20 cellular contexts compared by ENCODE assay signal in genomic region chr1:231508497-231508896, GRCh38. TPM values are rescaled to one million over a fixed set of nuclear protein-coding genes. Genes with fewer than 3 reads are reported as not detected.
DNase-seq lines count a peak whose midpoint lies in the region; ATAC-seq, FAIRE-seq and TF ChIP-seq lines count a peak whose summit lies in the region.
"Had no signal": no experiment of that assay in that cellular context is flagged by ENCODE, and none has a peak within 500 bp of the region (broad histone marks: within the 10 kb centered on the region; RNA-seq: fewer than 3 reads in every experiment).

No MANE protein-coding gene starts in this region.

- no peaks in the 10 kb centered on the region for H4K20me1 ChIP-seq in astrocyte (ENCODE audit: insufficient read depth, low read length)
- H4K20me1 ChIP-seq in smooth muscle cell (ENCODE audit: low read depth), result no peaks in the 10 kb centered on the region
- H4K20me1 ChIP-seq in mammary epithelial cell (ENCODE audit: insufficient read depth, low read length), result no peaks in the 10 kb centered on the region

- H3K36me3 ChIP-seq in HUES48 (ENCODE audit: control insufficient read depth, insufficient read depth, low read length) (no peaks in the 10 kb centered on the region), astrocyte (ENCODE audit: insufficient read depth, low read length) (no peaks in the 10 kb centered on the region), smooth muscle cell (ENCODE audit: low read depth) (no peaks in the 10 kb centered on the region), mammary epithelial cell (ENCODE audit: insufficient read depth, low read length) (no peaks in the 10 kb centered on the region)
- H3K36me3 ChIP-seq: esophagus muscularis mucosa, HAP-1, heart right ventricle, right lobe of liver, thoracic aorta had no signal

- H3K9me3 ChIP-seq in HUES48 (ENCODE audit: control insufficient read depth, insufficient read depth, low read length) (no peaks in the 10 kb centered on the region), astrocyte (ENCODE audit: insufficient read depth, low read depth, low read length) (no peaks in the 10 kb centered on the region), smooth muscle cell (replicated peaks; ENCODE audit: low read depth) (no peaks in the 10 kb centered on the region), right cardiac atrium (ENCODE audit: control insufficient read depth, low read length) (no peaks in the 10 kb centered on the region), mammary epithelial cell (replicated peaks; ENCODE audit: insufficient read depth, low read length) (no peaks in the 10 kb centered on the region)
- H3K9me3 ChIP-seq: esophagus muscularis mucosa, HAP-1, heart right ventricle, right lobe of liver, thoracic aorta had no signal

- intact Hi-C loops in right cardiac atrium (cut with DNase I) (no loop called here), mammary epithelial cell (cut with micrococcal nuclease) (no loop called here)

- H2AFZ ChIP-seq in astrocyte (ENCODE audit: low read depth, low read length) (no peak overlapping the region), smooth muscle cell (ENCODE audit: low read depth) (peak overlapping the region; percentile 74), mammary epithelial cell (ENCODE audit: low read depth, low read length) (no peak overlapping the region)

- FAIRE-seq in astrocyte (lab: Jason Lieb, UNC), result no peak
- FAIRE-seq: HTR-8/SVneo had no signal

- DNase-seq in astrocyte (ENCODE audit: low read depth), result no peak
- DNase-seq in kidney tubule cell (ENCODE audit: low spot score), result peak; percentile 10
- DNase-seq in smooth muscle cell (lab: John Stamatoyannopoulos, UW; ENCODE audit: unreplicated experiment), result no peak
- no peak for DNase-seq in activated naive CD4-positive, alpha-beta T cell treated with anti-CD3 and anti-CD28 coated beads, Interleukin-2, amount 50 U/mL, for 16 hours
- DNase-seq in activated gamma-delta T cell (lab: John Stamatoyannopoulos, UW), result no peak
- DNase-seq in right cardiac atrium, result no peak
- DNase-seq in mammary epithelial cell, result no peak
- DNase-seq: CD8-positive, alpha-beta memory T cell; DMS79 treated with DMSO at 0.1 percent for 48 hours; effector memory CD8-positive, alpha-beta T cell; heart right ventricle; NCI-H1105; NCI-H524 treated with DMSO at 0.1 percent for 48 hours; right lobe of liver had no signal

- H3K27me3 ChIP-seq in HUES48 (ENCODE audit: control insufficient read depth, insufficient read depth, low read length) (no peaks in the 10 kb centered on the region), astrocyte (ENCODE audit: insufficient read depth, low read length) (no peaks in the 10 kb centered on the region), smooth muscle cell (ENCODE audit: low read depth) (no peaks in the 10 kb centered on the region), right cardiac atrium (ENCODE audit: control insufficient read depth, insufficient read depth) (no peaks in the 10 kb centered on the region), mammary epithelial cell (ENCODE audit: insufficient read depth, low read length) (no peaks in the 10 kb centered on the region)
- H3K27me3 ChIP-seq: esophagus muscularis mucosa, heart right ventricle, right lobe of liver had no signal

- dilution Hi-C loops in mammary epithelial cell (cut with HindIII; ENCODE audit: low sequenced_read_pairs), result no loop called here

- no peak for ATAC-seq in right cardiac atrium
- ATAC-seq: effector memory CD8-positive, alpha-beta T cell had no signal

- H3K27ac Mint-ChIP-seq in astrocyte (ENCODE audit: unreplicated experiment), result peak overlapping the region; percentile 82
- H3K27ac Mint-ChIP-seq: activated naive CD8-positive, alpha-beta T cell; CD8-positive, alpha-beta memory T cell; effector memory CD8-positive, alpha-beta T cell had no signal

- TF ChIP-seq CTCF in astrocyte (IDR thresholded peaks at IDR 0.05; ENCODE audit: insufficient read depth, low read depth, low read length) (no peak), smooth muscle cell (IDR thresholded peaks at IDR 0.05; ENCODE audit: borderline replicate concordance, insufficient read depth, poor library complexity, severe bottlenecking) (no peak), mammary epithelial cell (conservative IDR thresholded peaks at IDR 0.05 in 1 of 2, IDR thresholded peaks at IDR 0.05 in 1 of 2; ENCODE audit: extremely low read depth in 1 of 2, insufficient read depth in 1 of 2, low read depth in 1 of 2, low read length in 2 of 2) (no peak)

- H3K4me3 ChIP-seq in HUES48 (ENCODE audit: low read depth, low read length) (no peak overlapping the region), astrocyte (ENCODE audit: insufficient read depth, low read depth, low read length) (no peak overlapping the region), smooth muscle cell (no peak overlapping the region), right cardiac atrium (ENCODE audit: low read length) (no peak overlapping the region), mammary epithelial cell (replicated peaks in 1 of 3; ENCODE audit: insufficient read depth in 1 of 3, low read depth in 2 of 3, low read length in 3 of 3) (no peak overlapping the region)
- H3K4me3 ChIP-seq: esophagus muscularis mucosa, HAP-1, heart right ventricle, right lobe of liver, thoracic aorta had no signal

- no peaks in the 10 kb centered on the region for H3K79me2 ChIP-seq in astrocyte (ENCODE audit: insufficient read depth, low read length)
- no peaks in the 10 kb centered on the region for H3K79me2 ChIP-seq in smooth muscle cell (ENCODE audit: low read depth)
- H3K79me2 ChIP-seq in mammary epithelial cell (ENCODE audit: insufficient read depth, low read length), result no peaks in the 10 kb centered on the region

- no peaks in the 10 kb centered on the region for H3K27me3 Mint-ChIP-seq in astrocyte (ENCODE audit: low read depth, unreplicated experiment)

- CTCF ChIA-PET in mammary epithelial cell (lab: Charles Lee; ENCODE audit: low non-redundant PET), result no interaction called here

- in situ Hi-C loops in mammary epithelial cell (cut with MboI; ENCODE audit: low sequenced_read_pairs in 2 of 2), result no loop called here

- peak overlapping the region; percentile 45 for H3K27ac ChIP-seq in HUES48 (ENCODE audit: low read depth, low read length)
- no peak overlapping the region for H3K27ac ChIP-seq in astrocyte (ENCODE audit: low read depth, low read length)
- H3K27ac ChIP-seq in smooth muscle cell (ENCODE audit: low read depth), result peak overlapping the region; percentile 79
- H3K27ac ChIP-seq in right cardiac atrium (ENCODE audit: low read length), result no peak overlapping the region
- H3K27ac ChIP-seq in mammary epithelial cell (ENCODE audit: insufficient read depth, low read depth, low read length), result no peak overlapping the region
- H3K27ac ChIP-seq: esophagus muscularis mucosa, heart right ventricle, right lobe of liver, thoracic aorta had no signal

- H3F3A ChIP-seq in smooth muscle cell (ENCODE audit: low read depth), result peaks cover 3% of the 10 kb centered on the region

- H3K9ac ChIP-seq in HUES48 (ENCODE audit: low read depth, low read length) (no peak overlapping the region), astrocyte (ENCODE audit: low read length) (no peak overlapping the region), smooth muscle cell (ENCODE audit: low read depth) (peak overlapping the region; percentile 36), mammary epithelial cell (ENCODE audit: insufficient read depth, low read length) (no peak overlapping the region)

- H3K4me3 Mint-ChIP-seq in astrocyte (ENCODE audit: unreplicated experiment), result no peak overlapping the region
- H3K4me3 Mint-ChIP-seq: activated naive CD8-positive, alpha-beta T cell; CD8-positive, alpha-beta memory T cell; effector memory CD8-positive, alpha-beta T cell had no signal

- 45% methylated on average over 6 of the region's 6 CpGs for WGBS in smooth muscle cell (ENCODE audit: low lambda C conversion rate)
- WGBS in right cardiac atrium, result 75% methylated on average over 6 of the region's 6 CpGs
- 91% methylated on average over 6 of the region's 6 CpGs for WGBS in mammary epithelial cell (ENCODE audit: low coverage, missing lambda C conversion rate)

- BruUV-seq in mammary epithelial cell (replicated peaks; lab: Mats Ljungman, UMichigan), result no TSS peak

- H3K4me2 ChIP-seq in astrocyte (ENCODE audit: low read length) (no peak overlapping the region), smooth muscle cell (peak overlapping the region; percentile 54), mammary epithelial cell (ENCODE audit: insufficient read depth, low read depth, low read length) (no peak overlapping the region)

- no peaks in the 10 kb centered on the region for H3K36me3 Mint-ChIP-seq in astrocyte (ENCODE audit: low read depth, unreplicated experiment)
- H3K36me3 Mint-ChIP-seq: CD8-positive, alpha-beta memory T cell had no signal

- H3K4me1 Mint-ChIP-seq in astrocyte (ENCODE audit: low read depth, unreplicated experiment), result peaks cover 12% of the 10 kb centered on the region
- H3K4me1 Mint-ChIP-seq: CD8-positive, alpha-beta memory T cell had no signal

- H3K9me3 Mint-ChIP-seq in astrocyte (ENCODE audit: unreplicated experiment), result no peaks in the 10 kb centered on the region
- H3K9me3 Mint-ChIP-seq: effector memory CD8-positive, alpha-beta T cell had no signal

- no peaks in the 10 kb centered on the region for H3K4me1 ChIP-seq in HUES48 (ENCODE audit: control insufficient read depth, insufficient read depth, low read length)
- H3K4me1 ChIP-seq in astrocyte (ENCODE audit: insufficient read depth, low read length), result no peaks in the 10 kb centered on the region
- H3K4me1 ChIP-seq in smooth muscle cell (ENCODE audit: low read depth), result peaks cover 8% of the 10 kb centered on the region
- no peaks in the 10 kb centered on the region for H3K4me1 ChIP-seq in right cardiac atrium (ENCODE audit: control insufficient read depth, insufficient read depth, low read length)
- H3K4me1 ChIP-seq in mammary epithelial cell (ENCODE audit: insufficient read depth, low read length), result peaks cover 10% of the 10 kb centered on the region
- H3K4me1 ChIP-seq: esophagus muscularis mucosa, HAP-1, right lobe of liver had no signal

RNA-seq across cellular contexts. Expression of gene TSNAX, which starts 20.0 kb away (rescaled TPM):
- 40.9 and 43.5 TPM in 2 replicates for total RNA-seq in astrocyte
- total RNA-seq in smooth muscle cell, result 36.5 and 42.4 TPM in 2 replicates
- 22.6 and 24.0 TPM in 2 replicates for polyA plus RNA-seq in smooth muscle cell
- 10 to 100 TPM; 31.9 to 39.9 (median 36.5) TPM for total RNA-seq in right cardiac atrium
- polyA plus RNA-seq in right cardiac atrium, result 16.6 TPM
- total RNA-seq in mammary epithelial cell, result 10 to 100 TPM; 30.8 to 35.8 TPM
- 22.8 TPM for polyA plus RNA-seq in mammary epithelial cell
- polyA minus RNA-seq in mammary epithelial cell, result 10.3 TPM

Comparison
In these comparisons a context has a peak if more than half of its experiments do, and no peak if none do; other contexts are left out.
1. H3K27ac ChIP-seq: peak in HUES48 (single experiment) and smooth muscle cell (single experiment); none in astrocyte (single experiment), right cardiac atrium (single experiment) and mammary epithelial cell (single experiment).